ENCODE assay signal across 1 cellular context in genomic region chr4:162163892-162164759, GRCh38.
TF ChIP-seq lines count a peak whose summit lies in the region.

Gene FSTL5 (minus strand): TSS chr4:162164000. CDS start chr4:162111396, 52,604 bp downstream.

TF ChIP-seq in HepG2, 621 proteins besides CTCF, POLR2A, EP300 and RAD21 (continued from another document):
- peak; percentile 62 to 91 for TF ChIP-seq REST (IDR thresholded peaks at IDR 0.05; ENCODE audit: borderline replicate concordance in 1 of 2, low read depth in 1 of 2, low read length in 2 of 2)
- no peak for TF ChIP-seq ZIK1 (CRISPR knock-in tag; IDR thresholded peaks at IDR 0.05; ENCODE audit: borderline replicate concordance, low read depth)
- no peak for TF ChIP-seq SP1 (IDR thresholded peaks at IDR 0.05)
- no peak for TF ChIP-seq SP1 (CRISPR knock-in tag; IDR thresholded peaks at IDR 0.05)
